ENCODE assay signal across 23 cellular contexts in the genomic region with DNA sequence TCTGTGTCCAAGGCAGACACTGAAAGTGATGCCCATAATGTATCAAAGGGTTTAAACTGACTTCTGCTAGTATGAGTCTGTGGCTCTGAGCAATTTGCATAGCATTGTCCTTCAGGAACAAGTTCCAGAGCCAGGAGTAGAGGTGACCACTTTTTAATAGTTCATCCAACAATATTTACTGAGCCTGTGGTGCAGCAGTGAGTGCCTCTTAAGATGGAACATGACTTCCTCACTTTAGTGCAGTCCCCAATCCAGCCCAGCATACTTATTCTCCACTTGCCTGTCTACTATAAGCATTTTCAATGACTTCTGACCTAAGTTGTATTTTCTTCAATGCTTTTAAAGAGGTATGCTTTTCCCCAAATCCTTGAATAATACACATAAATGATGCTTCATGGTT.
"Had no signal": no experiment of that assay in that cellular context is flagged by ENCODE, and none has a peak within 500 bp of the region (broad histone marks: within the 10 kb centered on the region; RNA-seq: fewer than 3 reads in every experiment).

No MANE protein-coding gene starts in this region.

- H3K4me3 ChIP-seq: esophagus squamous epithelium, gastrocnemius medialis, heart right ventricle, lower lobe of right lung, mucosa of descending colon had no signal

- H3K36me3 ChIP-seq: esophagus squamous epithelium, gastrocnemius medialis, heart right ventricle, lower lobe of right lung had no signal

- H3K27ac ChIP-seq: epithelial cell of prostate, esophagus squamous epithelium, gastrocnemius medialis, heart right ventricle, lower lobe of right lung had no signal

- ATAC-seq: effector memory CD8-positive, alpha-beta T cell; esophagus mucosa; gastrocnemius medialis; heart right ventricle; left colon; left lobe of liver; left ventricle myocardium superior; mucosa of descending colon had no signal

- H3K27me3 ChIP-seq: gastrocnemius medialis had no signal

- H3K9me3 ChIP-seq: esophagus squamous epithelium, gastrocnemius medialis, heart right ventricle, lower lobe of right lung, mucosa of descending colon had no signal

- DNase-seq: cortex of kidney; effector CD8-positive, alpha-beta T cell; effector memory CD8-positive, alpha-beta T cell; endodermal cell; erythroblast; esophagus squamous epithelium; foreskin fibroblast; foreskin melanocyte; gastrocnemius medialis; glutamatergic neuron; head of caudate nucleus; heart right ventricle; hippocampal formation; kidney; kidney glomerular epithelial cell; left colon; left ventricle myocardium superior; lower lobe of right lung; mesenchymal stem cell; mucosa of descending colon had no signal
